In the genomic region with DNA sequence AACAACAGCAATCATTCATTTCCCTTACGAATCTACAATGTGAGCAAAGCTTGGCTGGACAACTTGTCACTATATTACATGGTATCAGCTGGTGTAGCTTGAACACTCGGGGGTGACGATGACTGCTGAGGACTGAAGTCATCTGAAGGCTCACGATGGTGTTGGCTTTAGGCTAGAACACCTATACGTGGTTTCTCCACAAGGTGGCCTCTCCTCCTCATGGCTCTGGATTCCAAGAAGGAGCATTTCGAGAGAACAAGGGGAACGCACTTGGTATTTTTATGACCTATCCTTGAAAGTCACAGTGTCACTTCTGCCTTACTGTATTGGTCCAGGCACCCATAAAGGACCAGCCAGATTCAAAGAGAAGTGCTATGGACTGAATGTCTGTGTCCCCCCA, we compare ENCODE assay signal across 17 cellular contexts. TPM values are rescaled to one million over a fixed set of nuclear protein-coding genes. Genes with fewer than 3 reads are reported as not detected.
DNase-seq lines count a peak whose midpoint lies in the region; ATAC-seq, FAIRE-seq and TF ChIP-seq lines count a peak whose summit lies in the region.
"Had no signal": no experiment of that assay in that cellular context is flagged by ENCODE, and none has a peak within 500 bp of the region (broad histone marks: within the 10 kb centered on the region; RNA-seq: fewer than 3 reads in every experiment).

No MANE protein-coding gene starts in this region.

- H2BK120ac ChIP-seq in IMR-90 (ENCODE audit: low read depth, low read length): no peak overlapping the region

- H2AK5ac ChIP-seq in IMR-90 (ENCODE audit: low read depth, low read length): no peak overlapping the region

- H2AK9ac ChIP-seq in IMR-90 (replicated peaks; ENCODE audit: low read depth, low read length, poor library complexity): no peak overlapping the region

- no peak overlapping the region for H2BK15ac ChIP-seq in IMR-90 (ENCODE audit: low read depth, low read length)

- TF ChIP-seq POLR2A in IMR-90 (IDR thresholded peaks at IDR 0.05; ENCODE audit: low read depth, low read length) (no peak), K562 (conservative IDR thresholded peaks at IDR 0.05) (no peak), ovary (IDR thresholded peaks at IDR 0.05) (no peak)

- H2BK20ac ChIP-seq in IMR-90 (ENCODE audit: low read depth, low read length): no peak overlapping the region

- FAIRE-seq in K562 (lab: Jason Lieb, UNC): peak; percentile 23

- H3K36me3 ChIP-seq in DOHH2 (ENCODE audit: control insufficient read depth, low read length) (no peaks in the 10 kb centered on the region), IMR-90 (ENCODE audit: control insufficient read depth, insufficient read depth, low read length) (no peaks in the 10 kb centered on the region), K562 (ENCODE audit: control insufficient read depth, insufficient read depth, low read length) (no peaks in the 10 kb centered on the region), iPS DF 6.9 (ENCODE audit: control insufficient read depth, insufficient read depth, low read length) (no peaks in the 10 kb centered on the region), ovary (no peaks in the 10 kb centered on the region)
- H3K36me3 ChIP-seq: right atrium auricular region, SJCRH30 had no signal

- dilution Hi-C loops in IMR-90 (cut with HindIII; ENCODE audit: low sequenced_read_pairs, unreplicated experiment): no loop called here

- CTCF ChIA-PET in IMR-90 (lab: Yijun Ruan, JAX): no interaction called here
- CTCF ChIA-PET in K562 (lab: Yijun Ruan, JAX; ENCODE audit: low intra/inter-chr PET ratio): no interaction called here

- H4K20me1 ChIP-seq in DOHH2 (ENCODE audit: control insufficient read depth, insufficient read depth, low read depth, low read length) (no peaks in the 10 kb centered on the region), IMR-90 (ENCODE audit: insufficient read depth, low read length) (no peaks in the 10 kb centered on the region), K562 (replicated peaks; ENCODE audit: control insufficient read depth, insufficient read depth, low read length) (no peaks in the 10 kb centered on the region)

- no peak overlapping the region for H4K91ac ChIP-seq in IMR-90 (ENCODE audit: insufficient read depth, low read depth, low read length)

- H3K4ac ChIP-seq in IMR-90 (ENCODE audit: low read depth, low read length): no peak overlapping the region

- BruUV-seq in IMR-90 (replicated peaks; lab: Mats Ljungman, UMichigan) (no TSS peak), K562 (replicated peaks; lab: Mats Ljungman, UMichigan) (no TSS peak)

- H2BK5ac ChIP-seq in IMR-90 (ENCODE audit: low read depth, low read length, poor library complexity, severe bottlenecking): no peak overlapping the region

- H2AFZ ChIP-seq in IMR-90 (replicated peaks; ENCODE audit: low read length, poor library complexity): no peak overlapping the region
- no peak overlapping the region for H2AFZ ChIP-seq in K562 (ENCODE audit: low read depth, low read length)

- POLR2A ChIA-PET in IMR-90 (lab: Charles Lee; ENCODE audit: unreplicated experiment): no interaction called here
- POLR2A ChIA-PET in K562 (lab: Yijun Ruan, JAX): no interaction called here

- H3K4me3 ChIP-seq in DOHH2 (ENCODE audit: low read length) (no peak overlapping the region), IMR-90 (ENCODE audit: insufficient read depth, low read depth, low read length) (no peak overlapping the region), K562 (no peak overlapping the region), iPS DF 6.9 (ENCODE audit: low read length) (no peak overlapping the region), ovary (no peak overlapping the region)
- H3K4me3 ChIP-seq: right atrium auricular region, SJCRH30 had no signal

- intact Hi-C loops in IMR-90 (cut with micrococcal nuclease): no loop called here
- intact Hi-C loops in K562 (cut with micrococcal nuclease): no loop called here
- intact Hi-C loops in ovary (cut with DNase I): no loop called here

- no peaks in the 10 kb centered on the region for H3K9me2 ChIP-seq in DOHH2 (replicated peaks; ENCODE audit: control insufficient read depth, low read length)

- H4K5ac ChIP-seq in IMR-90 (ENCODE audit: low read depth, low read length): no peak overlapping the region

- in situ Hi-C loops in IMR-90 (cut with MboI; ENCODE audit: low sequenced_read_pairs): no loop called here
- in situ Hi-C loops in K562 (cut with MboI): no loop called here

- H3F3A ChIP-seq in DOHH2 (ENCODE audit: control insufficient read depth, insufficient read depth): no peaks in the 10 kb centered on the region

- H3K9me1 ChIP-seq in IMR-90 (ENCODE audit: insufficient read depth, low read length) (no peaks in the 10 kb centered on the region), K562 (ENCODE audit: control insufficient read depth, insufficient read depth, low read length) (no peaks in the 10 kb centered on the region)

- H3K27ac ChIP-seq in DOHH2 (ENCODE audit: low read depth, low read length): no peak overlapping the region
- no peak overlapping the region for H3K27ac ChIP-seq in IMR-90 (ENCODE audit: insufficient read depth, low read length)
- H3K27ac ChIP-seq in K562 (ENCODE audit: extremely low read depth, low read depth, low read length): no peak overlapping the region
- H3K27ac ChIP-seq in iPS DF 6.9 (ENCODE audit: low read length): no peak overlapping the region
- H3K27ac ChIP-seq in ovary: no peak overlapping the region
- H3K27ac ChIP-seq: right atrium auricular region, SJCRH30 had no signal

- ATAC-seq in IMR-90 (ENCODE audit: low read depth) (no peak), K562 (peak; percentile 80)
- ATAC-seq: activated T-cell treated with anti-CD3 and anti-CD28 coated beads, Interleukin-2, amount 50 U/mL, for 4 hours; effector memory CD8-positive, alpha-beta T cell had no signal

- H3K14ac ChIP-seq in IMR-90 (replicated peaks; ENCODE audit: low read depth, low read length): no peak overlapping the region

- no peaks in the 10 kb centered on the region for H3K79me2 ChIP-seq in DOHH2 (ENCODE audit: control insufficient read depth, low read length)
- no peaks in the 10 kb centered on the region for H3K79me2 ChIP-seq in K562 (ENCODE audit: control insufficient read depth, insufficient read depth, low read length)

- H3K27me3 ChIP-seq in DOHH2 (ENCODE audit: control insufficient read depth, low read length) (peaks cover 14% of the 10 kb centered on the region), IMR-90 (ENCODE audit: control insufficient read depth, insufficient read depth, low read length) (peaks cover 15% of the 10 kb centered on the region; the same call in 1 of the 2 replicates), K562 (ENCODE audit: control insufficient read depth in 2 of 2, insufficient read depth in 2 of 2, low read length in 2 of 2) (peaks cover 22 to 26% of the 10 kb centered on the region in 2 experiments; a peak in 4 of 5 replicates), iPS DF 6.9 (ENCODE audit: control insufficient read depth, insufficient read depth, low read length) (no peaks in the 10 kb centered on the region), ovary (no peaks in the 10 kb centered on the region)
- H3K27me3 ChIP-seq: right atrium auricular region, SJCRH30 had no signal

- no peaks in the 10 kb centered on the region for H3K4me1 ChIP-seq in DOHH2 (ENCODE audit: control insufficient read depth, low read length)
- no peaks in the 10 kb centered on the region for H3K4me1 ChIP-seq in IMR-90 (ENCODE audit: control insufficient read depth, insufficient read depth, low read length)
- H3K4me1 ChIP-seq in K562 (replicated peaks in 1 of 2; ENCODE audit: control insufficient read depth in 2 of 2, insufficient read depth in 2 of 2, low read length in 2 of 2): no peaks in the 10 kb centered on the region
- no peaks in the 10 kb centered on the region for H3K4me1 ChIP-seq in iPS DF 6.9 (ENCODE audit: control insufficient read depth, insufficient read depth, low read length)
- H3K4me1 ChIP-seq in ovary (ENCODE audit: insufficient read depth): peaks cover 12% of the 10 kb centered on the region

- no peak overlapping the region for H3K4me2 ChIP-seq in DOHH2 (ENCODE audit: low read length)
- H3K4me2 ChIP-seq in IMR-90 (ENCODE audit: low read depth, low read length): no peak overlapping the region
- H3K4me2 ChIP-seq in K562 (ENCODE audit: insufficient read depth, low read length): no peak overlapping the region

- no peak overlapping the region for H3K23ac ChIP-seq in IMR-90 (ENCODE audit: low read depth, low read length)

- H3K9me3 ChIP-seq in DOHH2 (ENCODE audit: control insufficient read depth, insufficient read depth, low read length): no peaks in the 10 kb centered on the region
- H3K9me3 ChIP-seq in IMR-90 (ENCODE audit: control insufficient read depth, insufficient read depth, low read length): no peaks in the 10 kb centered on the region
- no peaks in the 10 kb centered on the region for H3K9me3 ChIP-seq in K562 (replicated peaks; ENCODE audit: control insufficient read depth, insufficient read depth, low read depth, low read length)
- H3K9me3 ChIP-seq in iPS DF 6.9 (ENCODE audit: control insufficient read depth, insufficient read depth, low read length): no peaks in the 10 kb centered on the region
- no peaks in the 10 kb centered on the region for H3K9me3 ChIP-seq in ovary
- H3K9me3 ChIP-seq: right atrium auricular region, SJCRH30 had no signal

- DNase-seq in IMR-90 (no peak), K562 (ENCODE audit: extremely low read depth in 1 of 4, low spot score in 3 of 4) (peak in 2 of 4 experiments; percentile 27 to 49), iPS DF 6.9 (ENCODE audit: low read depth, low spot score) (peak; percentile 16), DMS153 (lab: John Stamatoyannopoulos, UW) (no peak), GM10266 (ENCODE audit: extremely low spot score) (no peak), OCI-M2 (lab: John Stamatoyannopoulos, UW; ENCODE audit: unreplicated experiment) (no peak), ovary (no peak)
- DNase-seq: activated CD4-positive, alpha-beta T cell treated with anti-CD3 and anti-CD28 coated beads, Interleukin-2, amount 10 ng/mL, durations not matched to agents 24 days and 14 days; activated naive CD8-positive, alpha-beta T cell treated with anti-CD3 and anti-CD28 coated beads, Interleukin-2, amount 10 ng/mL, durations not matched to agents 7 days and 5 days; activated T-cell treated with anti-CD3 and anti-CD28 coated beads, Interleukin-2, amount 50 U/mL, for 4 hours; effector memory CD8-positive, alpha-beta T cell; mammary epithelial cell; SJCRH30 had no signal

- no peak overlapping the region for H3K56ac ChIP-seq in IMR-90 (ENCODE audit: extremely low read depth, insufficient read depth, low read length)

- H3K9ac ChIP-seq in IMR-90 (ENCODE audit: low read depth, low read length) (no peak overlapping the region), K562 (ENCODE audit: insufficient read depth in 1 of 2, low read depth in 2 of 2, low read length in 2 of 2) (no peak overlapping the region)

- WGBS in IMR-90 (ENCODE audit: extremely low coverage in 2 of 2, insufficient read length in 1 of 2), 2 experiments: 85% methylated on average over 4 of the region's 7 CpGs; no CpG with 5 or more reads in 1 of the 2 experiments
- 2% methylated on average over 7 of the region's 7 CpGs for WGBS in K562 (ENCODE audit: insufficient coverage, low coverage, missing lambda C conversion rate)
- no CpG with 5 or more reads among the region's 7 CpGs for WGBS in iPS DF 6.9 (ENCODE audit: insufficient coverage, insufficient read length)
- 89 to 93% (median 91%) methylated on average over 7 of the region's 7 CpGs for WGBS in ovary, 3 donors

- no peak overlapping the region for H3K18ac ChIP-seq in IMR-90 (ENCODE audit: low read depth, low read length)

- H3K79me1 ChIP-seq in IMR-90 (ENCODE audit: low read depth in 1 of 2, low read length in 2 of 2): no peaks in the 10 kb centered on the region

- TF ChIP-seq EP300 in K562 (IDR thresholded peaks at IDR 0.05; ENCODE audit: low read length) (no peak), ovary (IDR thresholded peaks at IDR 0.05) (no peak)

- TF ChIP-seq CTCF in DOHH2 (IDR thresholded peaks at IDR 0.05; ENCODE audit: low read depth, low read length, poor library complexity, severe bottlenecking) (peak; percentile 12), IMR-90 (conservative IDR thresholded peaks at IDR 0.05; ENCODE audit: low read depth, low read length) (0 out of 2 replicates have a peak, but pooled peaks have one; percentile 21), K562 (IDR thresholded peaks at IDR 0.05 in 2 of 3, conservative IDR thresholded peaks at IDR 0.05 in 1 of 3; ENCODE audit: insufficient read depth in 2 of 3, low read depth in 1 of 3, low read length in 3 of 3) (peak; percentile 48 to 54 (median 53)), GM10266 (IDR thresholded peaks at IDR 0.05; ENCODE audit: control insufficient read depth, insufficient read depth, low read depth, missing control alignments) (no peak), ovary (IDR thresholded peaks at IDR 0.05) (no peak)

- TF ChIP-seq RAD21 in IMR-90 (IDR thresholded peaks at IDR 0.05; ENCODE audit: low read length) (no peak; the same call in 1 of the 2 replicates), K562 (CRISPR knock-in tag; conservative IDR thresholded peaks at IDR 0.05 in 1 of 2, IDR thresholded peaks at IDR 0.05 in 1 of 2) (peak in 1 of 2 experiments; percentile 61; a peak in 2 of 4 replicates)

- H4K8ac ChIP-seq in IMR-90 (ENCODE audit: low read depth in 2 of 2, low read length in 2 of 2): no peak overlapping the region

RNA-seq across cellular contexts. Expression of gene ADGRF1, which starts 37.5 kb away (rescaled TPM):
- not detected in 2 replicates for total RNA-seq in IMR-90 (2012; rRNA removed)
- not detected in 2 replicates for polyA plus RNA-seq in IMR-90 (2012; rRNA removed)
- polyA plus RNA-seq in IMR-90 (2012; cell fraction: cytosol; rRNA removed): not detected in 2 replicates
- polyA plus RNA-seq in IMR-90 (2012; cell fraction: nucleus; rRNA removed; ENCODE audit: low replicate concordance): not detected in 2 replicates
- not detected in 2 replicates for total RNA-seq in K562 (2011; cell fraction: chromatin; rRNA removed; ENCODE audit: low replicate concordance)
- not detected in 2 replicates for total RNA-seq in K562 (2011; cell fraction: nucleolus; rRNA removed)
- total RNA-seq in K562 (2011; cell fraction: nucleoplasm; rRNA removed): not detected in 2 replicates
- total RNA-seq in K562 (2014; rRNA removed): not detected in 2 replicates
- total RNA-seq in K562 (2014; rRNA removed; fragmentation: Illumina TruSeq; extraction: Trizol): not detected in 2 replicates
- not detected in 2 replicates for total RNA-seq in K562 (2015; rRNA removed; fragmentation: Illumina TruSeq; extraction: Trizol)
- total RNA-seq in K562 (2021): 0.22 TPM in 1 of 2 replicates, not detected in the other
- not detected in 2 replicates for polyA plus RNA-seq in K562 (2011; rRNA removed)
- polyA plus RNA-seq in K562 (2011; cell fraction: cytosol; rRNA removed): not detected in 2 replicates
- not detected in 2 replicates for polyA plus RNA-seq in K562 (2011; cell fraction: nucleus; rRNA removed)
- 0.03 TPM in 1 of 2 replicates, not detected in the other for polyA plus RNA-seq in K562 (2012)
- not detected in 2 replicates for polyA plus RNA-seq in K562 (2014; fragmentation: Illumina TruSeq; extraction: Trizol)
- polyA plus RNA-seq in K562 (2014; fragmentation: Nextera tagmentation; extraction: Ambion mirVana): not detected
- not detected in 2 replicates for polyA plus RNA-seq in K562 (2014; rRNA removed)
- polyA minus RNA-seq in K562 (2011; rRNA and poly(A)+ RNA removed): not detected in 2 replicates
- polyA minus RNA-seq in K562 (2011; cell fraction: cytosol; rRNA and poly(A)+ RNA removed): not detected in 2 replicates
- polyA minus RNA-seq in K562 (2011; cell fraction: nucleus; rRNA and poly(A)+ RNA removed): not detected in 2 replicates
- 1 to 10 TPM in 1 of 7 donors, under 1 TPM in 2, not detected in 4; 0.11 to 1.2 (median 0.24) TPM for total RNA-seq in ovary
- not detected for polyA plus RNA-seq in ovary
- total RNA-seq: activated CD4-positive, alpha-beta T cell treated with anti-CD3 and anti-CD28 coated beads, Interleukin-2, amount 10 ng/mL, durations not matched to agents 24 days and 14 days; activated naive CD8-positive, alpha-beta T cell treated with anti-CD3 and anti-CD28 coated beads, Interleukin-2, amount 10 ng/mL, durations not matched to agents 7 days and 5 days; cardiac septum; right atrium auricular region; SJCRH30 had no signal
- polyA plus RNA-seq: neural cell had no signal

Comparison
In these comparisons a context has a peak if more than half of its experiments do, and no peak if none do; other contexts are left out.
1. CTCF ChIP-seq: peak in DOHH2 (single experiment), IMR-90 (single experiment) and K562 (3 of 3); none in GM10266 (single experiment) and ovary (0 of 3).